Comparison of ENCODE assay signal across 8 cellular contexts in genomic region chr12:188910-189621, GRCh38. TPM values are rescaled to one million over a fixed set of nuclear protein-coding genes. Genes with fewer than 3 reads are reported as not detected.
A peak's percentile ranks its signal among the peaks of the same experiment; 100 is the strongest.
DNase-seq lines count a peak whose midpoint lies in the region; ATAC-seq, FAIRE-seq and TF ChIP-seq lines count a peak whose summit lies in the region.

No MANE protein-coding gene starts in this region.

- TF ChIP-seq CTCF in keratinocyte (optimal IDR thresholded peaks at IDR 0.05 in 1 of 3, IDR thresholded peaks at IDR 0.05 in 1 of 3, conservative IDR thresholded peaks at IDR 0.05 in 1 of 3; ENCODE audit: extremely low read depth in 1 of 3, insufficient read depth in 2 of 3, low read length in 3 of 3) (peak; percentile 45 to 79 (median 79)), spleen (IDR thresholded peaks at IDR 0.05 in 8 of 11, conservative IDR thresholded peaks at IDR 0.05 in 3 of 11) (peak in 8 of 11 experiments; percentile 22 to 76 (median 67))

- in situ Hi-C loops in Caki2 (cut with HindIII; ENCODE audit: low pct_unique_long_range_greater_than_20kb, low sequenced_read_pairs): no loop called here

- H3K79me2 ChIP-seq in keratinocyte (ENCODE audit: control insufficient read depth, insufficient read depth, low read length): no peaks in the 10 kb centered on the region

- peak overlapping the region; percentile 54 for H3K4me2 ChIP-seq in keratinocyte (ENCODE audit: control insufficient read depth, extremely low read depth, insufficient read depth, low read depth, low read length)

- no peaks in the 10 kb centered on the region for H3K9me3 ChIP-seq in keratinocyte (ENCODE audit: control insufficient read depth, low read depth, low read length)
- no peaks in the 10 kb centered on the region for H3K9me3 ChIP-seq in spleen

- H3K27ac ChIP-seq in caudate nucleus (ENCODE audit: low read depth, low read length): peak overlapping the region; percentile 52
- H3K27ac ChIP-seq in keratinocyte (ENCODE audit: control insufficient read depth, insufficient read depth, low read length): no peak overlapping the region
- no peak overlapping the region for H3K27ac ChIP-seq in spleen

- H3K4me1 ChIP-seq in keratinocyte (ENCODE audit: control insufficient read depth, extremely low read depth, insufficient read depth, low read length) (no peaks in the 10 kb centered on the region), spleen (peaks cover 0 to 18% (median 10%) of the 10 kb centered on the region in 6 donors)

- H2AFZ ChIP-seq in keratinocyte (ENCODE audit: control insufficient read depth, low read length): peak overlapping the region; percentile 36

- dilution Hi-C loops in keratinocyte (cut with MboI; ENCODE audit: extremely low pct_ligation_motif_present, low sequenced_read_pairs): no loop called here

- no peak overlapping the region for H3K9ac ChIP-seq in keratinocyte (ENCODE audit: control insufficient read depth, extremely low read depth, insufficient read depth, low read length)

- peaks cover 15% of the 10 kb centered on the region for H3K27me3 ChIP-seq in keratinocyte (ENCODE audit: control insufficient read depth, extremely low read depth, insufficient read depth, low read length)
- H3K27me3 ChIP-seq in spleen (replicated peaks in 1 of 7): peaks cover 0 to 77% (median 15%) of the 10 kb centered on the region in 7 donors

- intact Hi-C loops in spleen (cut with DNase I; ENCODE audit: low total_unique reads): no loop called here

- peak; percentile 42 for DNase-seq in Caki2 (ENCODE audit: low read depth)
- peak; percentile 26 for DNase-seq in SKM-1 treated with dmso at 0.1 percent for 144 hours (lab: John Stamatoyannopoulos, UW; ENCODE audit: unreplicated experiment)
- DNase-seq in caudate nucleus (lab: John Stamatoyannopoulos, UW): peak in 50 of 61 donors; percentile 18 to 80 (median 50)
- DNase-seq in keratinocyte (ENCODE audit: low read depth, low spot score): no peak
- peak; percentile 78 for DNase-seq in spleen
- no peak for DNase-seq in stimulated activated naive CD4-positive, alpha-beta T cell treated with Interleukin-2 at 50 U/mL for 16 hours (lab: John Stamatoyannopoulos, UW)

- WGBS in spleen, 5 donors: 8 to 18% (median 12%) methylated on average over 32 to 52 of the region's 52 CpGs

- H3K36me3 ChIP-seq in keratinocyte (ENCODE audit: control insufficient read depth in 2 of 2, extremely low read depth in 1 of 2, insufficient read depth in 2 of 2, low read length in 2 of 2): no peaks in the 10 kb centered on the region
- no peaks in the 10 kb centered on the region for H3K36me3 ChIP-seq in spleen

- H3K4me3 ChIP-seq in keratinocyte (ENCODE audit: control insufficient read depth in 2 of 3, extremely low read depth in 1 of 3, insufficient read depth in 2 of 3, low read depth in 1 of 3, low read length in 3 of 3): peak overlapping the region in 1 of 3 experiments; percentile 18
- H3K4me3 ChIP-seq in spleen: peak overlapping the region in 5 of 8 donors; percentile 33 to 71 (median 42)

- H4K20me1 ChIP-seq in keratinocyte (ENCODE audit: control insufficient read depth, extremely low read depth, insufficient read depth, low read length): no peaks in the 10 kb centered on the region

- no peak for FAIRE-seq in keratinocyte (lab: Jason Lieb, UNC)

- ATAC-seq in HG03432 (IDR thresholded peaks at IDR 0.05; ENCODE audit: unreplicated experiment) (peak; percentile 47), HG02763 (IDR thresholded peaks at IDR 0.05; ENCODE audit: unreplicated experiment) (no peak)

- no peak for TF ChIP-seq POLR2A in spleen (IDR thresholded peaks at IDR 0.05)

- no peaks in the 10 kb centered on the region for H3K9me1 ChIP-seq in keratinocyte (ENCODE audit: control insufficient read depth, extremely low read depth, insufficient read depth, low read length)

RNA-seq across cellular contexts. Expression of gene SLC6A12, which starts 24.9 kb away (rescaled TPM):
- total RNA-seq in Caki2 (2014; rRNA removed; shearing (Covaris generic); ENCODE audit: low replicate concordance): 0.95 TPM in 1 of 2 replicates, not detected in the other
- polyA plus RNA-seq in keratinocyte (0.32 TPM in 1 of 3 replicates, not detected in the others), spleen (1 to 10 TPM in 1 of 3 donors, under 1 TPM in 2; 0.35 to 1.2 (median 0.50) TPM)
- not detected for polyA plus RNA-seq in keratinocyte (2011; ENCODE audit: low read depth)
- polyA plus RNA-seq in keratinocyte (2011; cell fraction: cytosol; rRNA removed): 0.10 and 0.11 TPM in 2 replicates
- polyA plus RNA-seq in keratinocyte (2011; cell fraction: nucleus; rRNA removed): 0.49 and 0.96 TPM in 2 replicates
- polyA plus RNA-seq in keratinocyte (2012; ENCODE audit: low replicate concordance): not detected in 2 replicates
- polyA minus RNA-seq in keratinocyte: 0.07 TPM in 1 of 3 replicates, not detected in the others
- not detected for polyA minus RNA-seq in keratinocyte (2011; cell fraction: cytosol; rRNA and poly(A)+ RNA removed)
- polyA minus RNA-seq in keratinocyte (2011; cell fraction: nucleus; rRNA and poly(A)+ RNA removed): not detected in 2 replicates
- total RNA-seq in spleen: 1 to 10 TPM in 6 of 7 donors, under 1 TPM in 1; 0.91 to 3.1 (median 2.7) TPM

Comparison
In these comparisons a context has a peak if more than half of its experiments do, and no peak if none do; other contexts are left out.
1. DNase-seq: peak in Caki2 (single experiment), SKM-1 treated with dmso at 0.1 percent for 144 hours (single experiment), caudate nucleus (50 of 61) and spleen (single experiment); none in keratinocyte (single experiment) and stimulated activated naive CD4-positive, alpha-beta T cell treated with Interleukin-2 at 50 U/mL for 16 hours (single experiment).